In genomic region chr1:226064168-226064815, GRCh38 we compare ENCODE assay signal across 8 cellular contexts. TPM values are rescaled to one million over a fixed set of nuclear protein-coding genes. Genes with fewer than 3 reads are reported as not detected.
A peak's percentile ranks its signal among the peaks of the same experiment; 100 is the strongest.
DNase-seq lines count a peak whose midpoint lies in the region; ATAC-seq, FAIRE-seq and TF ChIP-seq lines count a peak whose summit lies in the region.

No MANE protein-coding gene starts in this region.

- H3K27me3 ChIP-seq in DOHH2 (ENCODE audit: control insufficient read depth, low read length) (no peaks in the 10 kb centered on the region), WERI-Rb-1 (ENCODE audit: insufficient read depth, low read depth, severe bottlenecking) (no peaks in the 10 kb centered on the region), esophagus squamous epithelium (no peaks in the 10 kb centered on the region), pancreas (no peaks in the 10 kb centered on the region)

- in situ Hi-C loops in KBM-7 (cut with MboI; ENCODE audit: low pct_unique_long_range_greater_than_20kb, low sequenced_read_pairs): no loop called here

- H3K4me3 ChIP-seq in DOHH2 (ENCODE audit: low read length) (peak overlapping the region; percentile 85), WERI-Rb-1 (ENCODE audit: low read depth, low read length) (peak overlapping the region; percentile 79), esophagus squamous epithelium (peak overlapping the region; percentile 80 to 87 (median 84)), pancreas (peak overlapping the region; percentile 64 to 85 (median 78))

- H4K20me1 ChIP-seq in DOHH2 (ENCODE audit: control insufficient read depth, insufficient read depth, low read depth, low read length): peaks cover 47% of the 10 kb centered on the region

- DNase-seq in KBM-7 (peak; percentile 58), WERI-Rb-1 (no peak), esophagus squamous epithelium (lab: John Stamatoyannopoulos, UW) (no peak), pancreas (peak in 1 of 6 donors; percentile 52), frontal cortex (ENCODE audit: low spot score in 2 of 2) (no peak), 8988T (no peak)

- FAIRE-seq in pancreas (lab: Jason Lieb, UNC): no peak
- no peak for FAIRE-seq in frontal cortex (lab: Jason Lieb, UNC)

- no peaks in the 10 kb centered on the region for H3K9me3 ChIP-seq in DOHH2 (ENCODE audit: control insufficient read depth, insufficient read depth, low read length)
- H3K9me3 ChIP-seq in WERI-Rb-1 (ENCODE audit: severe bottlenecking): no peaks in the 10 kb centered on the region
- H3K9me3 ChIP-seq in esophagus squamous epithelium: no peaks in the 10 kb centered on the region
- H3K9me3 ChIP-seq in pancreas: no peaks in the 10 kb centered on the region

- ATAC-seq in pancreas: peak; percentile 23 to 51 (median 29)
- no peak for ATAC-seq in esophagus mucosa

- TF ChIP-seq POLR2A in esophagus squamous epithelium (IDR thresholded peaks at IDR 0.05): peak in 2 of 4 donors; percentile 15 to 60

- H3F3A ChIP-seq in DOHH2 (ENCODE audit: control insufficient read depth, insufficient read depth): peaks cover 39% of the 10 kb centered on the region

- H3K4me2 ChIP-seq in DOHH2 (ENCODE audit: low read length): peak overlapping the region; percentile 77

- 0 to 1% methylated on average over 13 of the region's 13 CpGs for WGBS in esophagus squamous epithelium, 2 donors
- 0 to 1% methylated on average over 13 of the region's 13 CpGs for WGBS in pancreas, 2 donors

- peaks cover 69% of the 10 kb centered on the region for H3K36me3 ChIP-seq in DOHH2 (ENCODE audit: control insufficient read depth, low read length)
- peaks cover 31% of the 10 kb centered on the region for H3K36me3 ChIP-seq in WERI-Rb-1
- H3K36me3 ChIP-seq in esophagus squamous epithelium: peaks cover 0 to 41% (median 7%) of the 10 kb centered on the region in 3 donors
- peaks cover 0 to 13% (median 4%) of the 10 kb centered on the region in 3 donors for H3K36me3 ChIP-seq in pancreas

- H3K9me2 ChIP-seq in DOHH2 (replicated peaks; ENCODE audit: control insufficient read depth, low read length): no peaks in the 10 kb centered on the region

- TF ChIP-seq CTCF in DOHH2 (IDR thresholded peaks at IDR 0.05; ENCODE audit: low read depth, low read length, poor library complexity, severe bottlenecking): peak; percentile 73
- TF ChIP-seq CTCF in WERI-Rb-1 (IDR thresholded peaks at IDR 0.05; ENCODE audit: low read depth, low read length): 0 out of 2 replicates have a peak, but pooled peaks have one; percentile 12
- TF ChIP-seq CTCF in esophagus squamous epithelium (IDR thresholded peaks at IDR 0.05): peak; percentile 57 to 95 (median 88)
- peak in 3 of 4 donors; percentile 50 to 67 (median 64) for TF ChIP-seq CTCF in pancreas (IDR thresholded peaks at IDR 0.05)

- H3K79me2 ChIP-seq in DOHH2 (ENCODE audit: control insufficient read depth, low read length): peaks cover 67% of the 10 kb centered on the region

- peaks cover 26% of the 10 kb centered on the region for H3K4me1 ChIP-seq in DOHH2 (ENCODE audit: control insufficient read depth, low read length)
- peaks cover 7 to 72% (median 38%) of the 10 kb centered on the region in 3 donors for H3K4me1 ChIP-seq in esophagus squamous epithelium
- peaks cover 14 to 40% (median 33%) of the 10 kb centered on the region in 3 donors for H3K4me1 ChIP-seq in pancreas

- H3K27ac ChIP-seq in DOHH2 (ENCODE audit: low read depth, low read length) (peak overlapping the region; percentile 94), WERI-Rb-1 (peak overlapping the region; percentile 98), esophagus squamous epithelium (peak overlapping the region; percentile 96 to 100 (median 99)), pancreas (peak overlapping the region; percentile 95 to 100 (median 98))

- intact Hi-C loops in esophagus squamous epithelium (cut with DNase I) (loop anchor here (10.0 kb wide), 1 partner anchor 69 kb away; the partner anchor contains the start of gene SDE2), pancreas (cut with DNase I) (no loop called here)

RNA-seq across cellular contexts. Expression of gene H3-3A, which starts 1.8 kb away (rescaled TPM):
- total RNA-seq in esophagus squamous epithelium: 100 to 1,000 TPM; 358 to 544 (median 443) TPM
- 100 to 1,000 TPM; 122 to 302 (median 193) TPM for total RNA-seq in pancreas
- 100 to 1,000 TPM; 329 to 427 TPM for polyA plus RNA-seq in pancreas
- 457 TPM for total RNA-seq in esophagus mucosa
- total RNA-seq in frontal cortex: 377 TPM

Comparison
In these comparisons a context has a peak if more than half of its experiments do, and no peak if none do; other contexts are left out.
1. CTCF ChIP-seq: peak in every context shown above with its lines; median percentile 88 in esophagus squamous epithelium; 73 in DOHH2; 64 in pancreas; 12 in WERI-Rb-1.